ENCODE assay signal across 19 cellular contexts in the genomic region with DNA sequence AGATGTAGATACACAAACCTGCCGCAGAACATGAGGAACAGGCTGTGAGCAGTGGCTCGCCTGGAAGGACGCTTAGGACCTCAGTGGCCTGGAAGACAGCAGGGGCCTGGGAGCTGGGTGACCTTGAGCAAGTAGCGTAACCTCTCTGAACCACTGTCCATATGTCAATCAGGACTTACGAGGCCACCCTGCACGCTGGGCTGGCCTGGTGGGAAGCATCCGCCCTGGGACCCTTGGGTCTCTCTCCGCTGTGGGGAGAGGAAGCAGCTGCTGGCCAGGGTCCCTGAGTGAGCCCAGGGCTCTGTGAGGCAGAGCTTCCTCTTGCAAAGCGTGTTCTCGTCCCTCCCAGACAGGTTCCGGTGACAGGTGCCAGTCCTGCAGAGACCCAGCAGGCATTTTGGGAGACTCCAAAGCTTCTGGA. TPM values are rescaled to one million over a fixed set of nuclear protein-coding genes. Genes with fewer than 3 reads are reported as not detected.
A peak's percentile ranks its signal among the peaks of the same experiment; 100 is the strongest.
DNase-seq lines count a peak whose midpoint lies in the region; ATAC-seq and TF ChIP-seq lines count a peak whose summit lies in the region.
"Had no signal": no experiment of that assay in that cellular context is flagged by ENCODE, and none has a peak within 500 bp of the region (broad histone marks: within the 10 kb centered on the region; RNA-seq: fewer than 3 reads in every experiment).

No MANE protein-coding gene starts in this region.

- intact Hi-C loops in body of pancreas (cut with DNase I) (no loop called here), stomach (cut with DNase I; ENCODE audit: low total_unique reads) (loop anchor here (2.0 kb wide), 1 partner anchor 46 kb away; no protein-coding TSS in a partner anchor)

- H3K4me1 Mint-ChIP-seq in activated naive CD8-positive, alpha-beta T cell (ENCODE audit: low read depth): peaks cover 7% of the 10 kb centered on the region
- H3K4me1 Mint-ChIP-seq in activated naive CD8-positive, alpha-beta T cell treated with anti-CD3 and anti-CD28 coated beads for 36 hours: peaks cover 8% of the 10 kb centered on the region
- H3K4me1 Mint-ChIP-seq in stimulated activated naive CD8-positive, alpha-beta T cell treated with anti-CD3 and anti-CD28 coated beads, Interleukin-15, amount 100 ng/mL, for 72 hours: peaks cover 27% of the 10 kb centered on the region

- H3K4me3 ChIP-seq in body of pancreas (peak overlapping the region; percentile 14 to 24), mucosa of stomach (ENCODE audit: low read length) (peak overlapping the region; percentile 93), stomach (peak overlapping the region; percentile 37 to 52 (median 45))
- H3K4me3 ChIP-seq: right atrium auricular region, SJSA1, thoracic aorta had no signal

- WGBS in body of pancreas, 2 donors: 30 to 43% methylated on average over 6 to 11 of the region's 11 CpGs
- WGBS in stomach, 5 donors: 23 to 59% (median 41%) methylated on average over 11 of the region's 11 CpGs

- H3K36me3 ChIP-seq in body of pancreas (replicated peaks in 1 of 2; ENCODE audit: insufficient read depth in 1 of 2, low read depth in 2 of 2) (peaks cover 0 to 2% of the 10 kb centered on the region in 2 donors), mucosa of stomach (ENCODE audit: control insufficient read depth, insufficient read depth, low read length) (peaks cover 12% of the 10 kb centered on the region), stomach (peaks cover 3 to 30% (median 30%) of the 10 kb centered on the region in 4 donors)

- no peak for ATAC-seq in body of pancreas
- ATAC-seq in stimulated activated naive CD8-positive, alpha-beta T cell treated with anti-CD3 and anti-CD28 coated beads, Interleukin-15, amount 100 ng/mL, for 72 hours: no peak
- ATAC-seq: esophagus mucosa had no signal

- TF ChIP-seq CTCF in body of pancreas (IDR thresholded peaks at IDR 0.05) (no peak), stomach (IDR thresholded peaks at IDR 0.05) (no peak)

- peak overlapping the region; percentile 98 for H3K9ac ChIP-seq in mucosa of stomach (ENCODE audit: low read length)

- H3K4me1 ChIP-seq in body of pancreas: peaks cover 70% of the 10 kb centered on the region
- H3K4me1 ChIP-seq in mucosa of stomach (ENCODE audit: control insufficient read depth, insufficient read depth, low read length): peaks cover 45% of the 10 kb centered on the region
- H3K4me1 ChIP-seq in stomach: peaks cover 36 to 59% (median 49%) of the 10 kb centered on the region in 4 donors

- no peak for TF ChIP-seq POLR2A in body of pancreas (IDR thresholded peaks at IDR 0.05)
- no peak for TF ChIP-seq POLR2A in stomach (IDR thresholded peaks at IDR 0.05)

- H3K27me3 Mint-ChIP-seq in activated naive CD8-positive, alpha-beta T cell: no peaks in the 10 kb centered on the region
- H3K27me3 Mint-ChIP-seq in activated naive CD8-positive, alpha-beta T cell treated with anti-CD3 and anti-CD28 coated beads for 36 hours: no peaks in the 10 kb centered on the region
- no peaks in the 10 kb centered on the region for H3K27me3 Mint-ChIP-seq in stimulated activated naive CD8-positive, alpha-beta T cell treated with anti-CD3 and anti-CD28 coated beads, Interleukin-15, amount 100 ng/mL, for 72 hours
- H3K27me3 Mint-ChIP-seq: CD8-positive, alpha-beta memory T cell had no signal

- no peak for DNase-seq in activated naive CD8-positive, alpha-beta T cell treated with anti-CD3 and anti-CD28 coated beads for 36 hours
- DNase-seq in body of pancreas (peak in 1 of 4 donors; percentile 25), stomach (no peak), T-helper 2 cell (no peak)
- DNase-seq in stimulated activated naive CD8-positive, alpha-beta T cell treated with anti-CD3 and anti-CD28 coated beads, Interleukin-15, amount 100 ng/mL, for 72 hours: no peak
- no peak for DNase-seq in stimulated activated CD4-positive, alpha-beta T cell treated with anti-CD3 and anti-CD28 coated beads, Interleukin-4, amount 100 ng/mL, for 4 hours
- DNase-seq: amygdala; CD8-positive, alpha-beta memory T cell; NCI-H146; NCI-H226; NK-92 treated with Interleukin-12 subunit alpha and Interleukin-12 subunit beta, amount 100 ng/mL, for 24 hours; stimulated activated CD4-positive, alpha-beta T cell treated with anti-CD3 and anti-CD28 coated beads, Interleukin-1b, Interleukin-23, amount 100 ng/mL, for 48 hours had no signal

- H3K27me3 ChIP-seq in body of pancreas (no peaks in the 10 kb centered on the region), mucosa of stomach (ENCODE audit: control insufficient read depth, insufficient read depth, low read length) (no peaks in the 10 kb centered on the region), stomach (no peaks in the 10 kb centered on the region)
- H3K27me3 ChIP-seq: right atrium auricular region, SJSA1 had no signal

- H3K36me3 Mint-ChIP-seq in activated naive CD8-positive, alpha-beta T cell: no peaks in the 10 kb centered on the region
- peaks cover 3% of the 10 kb centered on the region for H3K36me3 Mint-ChIP-seq in activated naive CD8-positive, alpha-beta T cell treated with anti-CD3 and anti-CD28 coated beads for 36 hours

- H3K4me3 Mint-ChIP-seq in activated naive CD8-positive, alpha-beta T cell: no peak overlapping the region
- no peak overlapping the region for H3K4me3 Mint-ChIP-seq in activated naive CD8-positive, alpha-beta T cell treated with anti-CD3 and anti-CD28 coated beads for 36 hours
- H3K4me3 Mint-ChIP-seq in stimulated activated naive CD8-positive, alpha-beta T cell treated with anti-CD3 and anti-CD28 coated beads, Interleukin-15, amount 100 ng/mL, for 72 hours: no peak overlapping the region

- H3K27ac ChIP-seq in body of pancreas (peak overlapping the region; percentile 63 to 91 (median 86)), stomach (peak overlapping the region; percentile 84 to 94 (median 86))
- H3K27ac ChIP-seq: SJSA1, thoracic aorta had no signal

- H3K9me3 ChIP-seq in body of pancreas (no peaks in the 10 kb centered on the region), mucosa of stomach (ENCODE audit: control insufficient read depth, low read length) (no peaks in the 10 kb centered on the region), stomach (no peaks in the 10 kb centered on the region)
- H3K9me3 ChIP-seq: right atrium auricular region, SJSA1, thoracic aorta had no signal

- H3K9me3 Mint-ChIP-seq in activated naive CD8-positive, alpha-beta T cell (ENCODE audit: low read depth): no peaks in the 10 kb centered on the region
- no peaks in the 10 kb centered on the region for H3K9me3 Mint-ChIP-seq in activated naive CD8-positive, alpha-beta T cell treated with anti-CD3 and anti-CD28 coated beads for 36 hours
- H3K9me3 Mint-ChIP-seq in stimulated activated naive CD8-positive, alpha-beta T cell treated with anti-CD3 and anti-CD28 coated beads, Interleukin-15, amount 100 ng/mL, for 72 hours: no peaks in the 10 kb centered on the region
- H3K9me3 Mint-ChIP-seq: CD8-positive, alpha-beta memory T cell had no signal

- H3K27ac Mint-ChIP-seq in activated naive CD8-positive, alpha-beta T cell: peak overlapping the region; percentile 50
- H3K27ac Mint-ChIP-seq in activated naive CD8-positive, alpha-beta T cell treated with anti-CD3 and anti-CD28 coated beads for 36 hours: no peak overlapping the region
- peak overlapping the region in 1 of 2 donors; percentile 42 for H3K27ac Mint-ChIP-seq in stimulated activated naive CD8-positive, alpha-beta T cell treated with anti-CD3 and anti-CD28 coated beads, Interleukin-15, amount 100 ng/mL, for 72 hours

- no peak for TF ChIP-seq EP300 in stomach (IDR thresholded peaks at IDR 0.05)

RNA-seq across cellular contexts. Expression of a gene that starts 14.0 kb away (rescaled TPM):
- total RNA-seq in activated naive CD8-positive, alpha-beta T cell treated with anti-CD3 and anti-CD28 coated beads for 36 hours: 100 to 1,000 TPM; 103 to 112 TPM
- total RNA-seq in body of pancreas: 10 to 100 TPM; 18.7 to 45.2 TPM
- 100 to 1,000 TPM in 2 of 5 donors, 10 to 100 TPM in 3; 23.3 to 160 (median 56.2) TPM for total RNA-seq in stomach
- 10 to 100 TPM; 17.9 to 24.6 (median 19.4) TPM for polyA plus RNA-seq in stomach

RNA-seq across cellular contexts. Expression of a gene that starts 24.6 kb away (rescaled TPM):
- 10 to 100 TPM; 17.3 to 18.0 TPM for total RNA-seq in activated naive CD8-positive, alpha-beta T cell treated with anti-CD3 and anti-CD28 coated beads for 36 hours
- 10 to 100 TPM; 16.3 to 34.3 TPM for total RNA-seq in body of pancreas
- 10 to 100 TPM; 14.3 to 77.6 (median 46.1) TPM for total RNA-seq in stomach
- 10 to 100 TPM; 12.2 to 18.7 (median 16.3) TPM for polyA plus RNA-seq in stomach

RNA-seq across cellular contexts. Expression of a gene that starts 32.1 kb away (rescaled TPM):
- total RNA-seq in activated naive CD8-positive, alpha-beta T cell treated with anti-CD3 and anti-CD28 coated beads for 36 hours: 10 to 100 TPM; 11.3 to 11.4 TPM
- 10 to 100 TPM; 12.7 to 35.6 TPM for total RNA-seq in body of pancreas
- 10 to 100 TPM in 4 of 5 donors, 1 to 10 TPM in 1; 6.6 to 75.6 (median 25.7) TPM for total RNA-seq in stomach
- polyA plus RNA-seq in stomach: 10 to 100 TPM in 2 of 3 donors, 1 to 10 TPM in 1; 9.8 to 13.8 (median 12.3) TPM

RNA-seq across cellular contexts. Expression of a gene that starts 43.3 kb away (rescaled TPM):
- not detected for total RNA-seq in activated naive CD8-positive, alpha-beta T cell treated with anti-CD3 and anti-CD28 coated beads for 36 hours
- total RNA-seq in body of pancreas (10 to 100 TPM in 1 of 2 donors, 1 to 10 TPM in 1; 7.3 to 18.5 TPM), stomach (not detected)
- polyA plus RNA-seq in stomach: under 1 TPM in 2 of 3 donors, not detected in 1; 0.30 to 0.50 TPM
- total RNA-seq: CD8-positive, alpha-beta memory T cell; esophagus mucosa; myocyte; right atrium auricular region; SJSA1; thoracic aorta had no signal
- polyA plus RNA-seq: CD8-positive, alpha-beta memory T cell had no signal

RNA-seq across cellular contexts. Expression of a gene that starts 48.0 kb away (rescaled TPM):
- under 1 TPM; 0.46 to 0.54 TPM for total RNA-seq in activated naive CD8-positive, alpha-beta T cell treated with anti-CD3 and anti-CD28 coated beads for 36 hours
- total RNA-seq in body of pancreas (10 to 100 TPM; 13.5 to 18.9 TPM), stomach (10 to 100 TPM; 10.3 to 66.5 (median 53.3) TPM)
- 10 to 100 TPM in 2 of 3 donors, 1 to 10 TPM in 1; 8.9 to 20.0 (median 10.9) TPM for polyA plus RNA-seq in stomach

Comparison
In these comparisons a context has a peak if more than half of its experiments do, and no peak if none do; other contexts are left out.
1. H3K4me3 ChIP-seq: peak in every context shown above with its lines; median percentile 93 in mucosa of stomach; 45 in stomach; 19 in body of pancreas.